Comparison of ENCODE assay signal across 8 cellular contexts in the genomic region with DNA sequence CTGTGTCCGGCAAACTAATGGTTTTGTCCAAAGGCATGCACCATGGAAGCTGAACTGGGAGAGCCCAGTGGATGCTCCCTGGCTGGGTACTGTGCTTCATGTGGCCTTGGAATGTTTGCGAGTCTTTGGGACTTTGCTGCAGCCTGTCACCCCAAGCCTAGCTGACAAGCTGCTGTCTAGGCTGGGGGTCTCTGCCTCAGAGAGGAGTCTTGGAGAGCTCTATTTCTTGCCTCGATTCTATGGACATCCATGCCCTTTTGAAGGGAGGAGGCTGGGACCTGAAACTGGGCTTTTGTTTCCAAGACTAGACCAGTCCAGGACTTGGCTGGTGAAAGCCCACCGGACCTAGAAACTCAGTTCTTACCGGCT. TPM values are rescaled to one million over a fixed set of nuclear protein-coding genes. Genes with fewer than 3 reads are reported as not detected.
DNase-seq lines count a peak whose midpoint lies in the region; ATAC-seq, FAIRE-seq and TF ChIP-seq lines count a peak whose summit lies in the region.

No MANE protein-coding gene starts in this region.

- dilution Hi-C loops in endothelial cell of umbilical vein (cut with MboI; ENCODE audit: extremely low pct_ligation_motif_present, low sequenced_read_pairs) = no loop called here

- H3K27me3 ChIP-seq in PC-3 (ENCODE audit: low read length) (no peaks in the 10 kb centered on the region), endothelial cell of umbilical vein (ENCODE audit: control insufficient read depth in 2 of 2, insufficient read depth in 2 of 2, low read length in 2 of 2) (peaks cover 0 to 2% of the 10 kb centered on the region in 2 experiments)

- H4K20me1 ChIP-seq in PC-3 (ENCODE audit: low read length) = peaks cover 42% of the 10 kb centered on the region
- no peaks in the 10 kb centered on the region for H4K20me1 ChIP-seq in endothelial cell of umbilical vein (replicated peaks; ENCODE audit: control insufficient read depth, extremely low read depth, insufficient read depth, low read length)

- H3K4me2 ChIP-seq in PC-3 (ENCODE audit: low read length) (peak overlapping the region; percentile 99), endothelial cell of umbilical vein (ENCODE audit: insufficient read depth, low read length) (peak overlapping the region; percentile 63)

- H3K27ac ChIP-seq in PC-3 (ENCODE audit: low read length) = no peak overlapping the region
- no peak overlapping the region for H3K27ac ChIP-seq in endothelial cell of umbilical vein (ENCODE audit: insufficient read depth, low read depth, low read length)

- intact Hi-C loops in PC-3 (cut with micrococcal nuclease) = loop anchor here (1.0 to 10.0 kb wide), 6 partner anchors 71 to 550 kb away; partner anchors contain the start of genes MOB4 and SF3B1
- intact Hi-C loops in endothelial cell of umbilical vein (cut with micrococcal nuclease) = loop anchor here (1.0 to 5.0 kb wide), 4 partner anchors 32 to 589 kb away; partner anchors contain the start of gene RFTN2

- H3K4me3 ChIP-seq in PC-3 (ENCODE audit: low read length) = peak overlapping the region; percentile 91
- H3K4me3 ChIP-seq in endothelial cell of umbilical vein (replicated peaks in 1 of 3; ENCODE audit: insufficient read depth in 1 of 3, low read depth in 1 of 3, low read length in 3 of 3) = peak overlapping the region in 2 of 3 experiments; percentile 35 to 47

- H2AFZ ChIP-seq in PC-3 (ENCODE audit: low read length) = no peak overlapping the region
- H2AFZ ChIP-seq in endothelial cell of umbilical vein (ENCODE audit: low read depth, low read length) = no peak overlapping the region

- no TSS peak for BruUV-seq in PC-3 (replicated peaks; lab: Mats Ljungman, UMichigan)
- BruUV-seq in endothelial cell of umbilical vein (replicated peaks; lab: Mats Ljungman, UMichigan) = no TSS peak

- FAIRE-seq in endothelial cell of umbilical vein (lab: Jason Lieb, UNC) = no peak

- H3K9me2 ChIP-seq in PC-3 (replicated peaks; ENCODE audit: low read length) = no peaks in the 10 kb centered on the region

- H3K9ac ChIP-seq in PC-3 (ENCODE audit: low read length) (peak overlapping the region; percentile 89), endothelial cell of umbilical vein (replicated peaks; ENCODE audit: extremely low read depth, insufficient read depth, low read length) (no peak overlapping the region)

- H3K79me2 ChIP-seq in PC-3 (ENCODE audit: low read length) = peaks cover 63% of the 10 kb centered on the region
- H3K79me2 ChIP-seq in endothelial cell of umbilical vein (ENCODE audit: control insufficient read depth, insufficient read depth, low read length) = peaks cover 44% of the 10 kb centered on the region

- H3K4me1 Mint-ChIP-seq in osteocyte (ENCODE audit: unreplicated experiment) = peaks cover 29% of the 10 kb centered on the region

- H3K9me3 Mint-ChIP-seq in osteocyte (ENCODE audit: unreplicated experiment) = no peaks in the 10 kb centered on the region

- DNase-seq in ELF-1 (ENCODE audit: low read depth, low spot score) (peak; percentile 36), PC-3 (no peak), endothelial cell of umbilical vein (ENCODE audit: low read depth, low spot score) (no peak), osteocyte (ENCODE audit: extremely low spot score, unreplicated experiment) (no peak), GM20000 (ENCODE audit: low spot score) (no peak), hippocampal formation (lab: John Stamatoyannopoulos, UW) (no peak), HuH-7.5 (ENCODE audit: low spot score) (no peak)

- CTCF ChIA-PET in PC-3 (lab: Charles Lee) (interaction anchor here (0.5 kb wide), 1 partner anchor 934 kb away, joined by 3 read pairs; no protein-coding TSS in a partner anchor), endothelial cell of umbilical vein (lab: Charles Lee) (interaction anchor here (0.6 to 2.7 kb wide), 9 partner anchors 9 to 590 kb away, joined by 3 to 18 read pairs (median 3); partner anchors contain the start of genes MOB4 and RFTN2)

- H3K36me3 ChIP-seq in PC-3 (ENCODE audit: low read depth, low read length) (peaks cover 12% of the 10 kb centered on the region), endothelial cell of umbilical vein (ENCODE audit: control insufficient read depth in 2 of 2, extremely low read depth in 1 of 2, insufficient read depth in 2 of 2, low read length in 2 of 2) (no peaks in the 10 kb centered on the region)

- ATAC-seq in PC-3 = peak; percentile 2; the same call in 1 of the 2 replicates
- no peak for ATAC-seq in GM18511 (IDR thresholded peaks at IDR 0.05; ENCODE audit: unreplicated experiment)

- peaks cover 3% of the 10 kb centered on the region for H3K36me3 Mint-ChIP-seq in osteocyte (ENCODE audit: unreplicated experiment)

- H3K9me1 ChIP-seq in endothelial cell of umbilical vein (replicated peaks; ENCODE audit: control insufficient read depth, extremely low read depth, insufficient read depth, low read length) = no peaks in the 10 kb centered on the region

- peak overlapping the region; percentile 84 for H3K4me3 Mint-ChIP-seq in osteocyte (ENCODE audit: unreplicated experiment)

- no peaks in the 10 kb centered on the region for H3F3A ChIP-seq in PC-3 (ENCODE audit: low read length, unreplicated experiment)

- H3K9me3 ChIP-seq in PC-3 (ENCODE audit: low read length) = no peaks in the 10 kb centered on the region
- no peaks in the 10 kb centered on the region for H3K9me3 ChIP-seq in endothelial cell of umbilical vein (replicated peaks; ENCODE audit: control insufficient read depth, insufficient read depth, low read length)

- TF ChIP-seq CTCF in PC-3 (conservative IDR thresholded peaks at IDR 0.05; ENCODE audit: low read depth, low read length) (no peak), endothelial cell of umbilical vein (IDR thresholded peaks at IDR 0.05; ENCODE audit: extremely low read depth in 1 of 2, insufficient read depth in 1 of 2, low read depth in 1 of 2, low read length in 2 of 2) (no peak), osteocyte (IDR thresholded peaks at IDR 0.05) (no peak), GM20000 (IDR thresholded peaks at IDR 0.05; ENCODE audit: extremely low read depth, missing control alignments) (no peak)

- H3K27me3 Mint-ChIP-seq in osteocyte (ENCODE audit: unreplicated experiment) = no peaks in the 10 kb centered on the region

- POLR2A ChIA-PET in PC-3 (lab: Charles Lee; ENCODE audit: unreplicated experiment) = no interaction called here
- POLR2A ChIA-PET in endothelial cell of umbilical vein (lab: Charles Lee) = no interaction called here

- H3K4me1 ChIP-seq in PC-3 (ENCODE audit: insufficient read depth, low read length) (peaks cover 14% of the 10 kb centered on the region), endothelial cell of umbilical vein (ENCODE audit: control insufficient read depth, extremely low read depth, insufficient read depth, low read length) (peaks cover 22% of the 10 kb centered on the region)

- TF ChIP-seq POLR2A in endothelial cell of umbilical vein (IDR thresholded peaks at IDR 0.05; ENCODE audit: low read depth, low read length) = no peak

- H3K27ac Mint-ChIP-seq in osteocyte (ENCODE audit: unreplicated experiment) = no peak overlapping the region

TF ChIP-seq in endothelial cell of umbilical vein, 7 proteins besides CTCF, POLR2A, EP300 and RAD21:
- TF ChIP-seq JUN (IDR thresholded peaks at IDR 0.05; ENCODE audit: borderline replicate concordance, insufficient read depth, insufficient read length, low read depth) (no peak), MYC (IDR thresholded peaks at IDR 0.05; ENCODE audit: low read depth, low read length) (no peak), FOS (IDR thresholded peaks at IDR 0.05; ENCODE audit: borderline replicate concordance, insufficient read depth, low read length) (no peak), POLR2AphosphoS5 (IDR thresholded peaks at IDR 0.05; ENCODE audit: insufficient read depth, low read depth, low read length) (no peak), GATA2 (IDR thresholded peaks at IDR 0.05; ENCODE audit: insufficient read depth, insufficient read length, low read depth, low read length) (no peak), EZH2 (IDR thresholded peaks at IDR 0.05; ENCODE audit: borderline replicate concordance, low read depth, low read length, severe bottlenecking) (no peak)
- TF ChIP-seq, protein P1, sequence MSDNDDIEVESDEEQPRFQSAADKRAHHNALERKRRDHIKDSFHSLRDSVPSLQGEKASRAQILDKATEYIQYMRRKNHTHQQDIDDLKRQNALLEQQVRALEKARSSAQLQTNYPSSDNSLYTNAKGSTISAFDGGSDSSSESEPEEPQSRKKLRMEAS (IDR thresholded peaks at IDR 0.05; ENCODE audit: insufficient read depth, insufficient read length) = no peak

RNA-seq across cellular contexts. Expression of gene MARS2, which starts 1.7 kb away (rescaled TPM):
- total RNA-seq in PC-3 (2014; rRNA removed) (7.8 and 8.3 TPM in 2 replicates), endothelial cell of umbilical vein (5.1 and 5.3 TPM in 2 replicates), osteocyte (3.8 and 4.2 TPM in 2 replicates)
- 2.3 and 2.4 TPM in 2 replicates for polyA plus RNA-seq in endothelial cell of umbilical vein
- 1.8 and 1.9 TPM in 2 replicates for polyA plus RNA-seq in endothelial cell of umbilical vein (2011; cell fraction: cytosol; rRNA removed)
- polyA plus RNA-seq in endothelial cell of umbilical vein (2011; cell fraction: nucleus; rRNA removed) = 2.0 and 2.1 TPM in 2 replicates
- polyA plus RNA-seq in endothelial cell of umbilical vein (2012) = 3.9 and 4.7 TPM in 2 replicates
- polyA minus RNA-seq in endothelial cell of umbilical vein = 5.5 and 8.1 TPM in 2 replicates
- 8.4 TPM for polyA minus RNA-seq in endothelial cell of umbilical vein (2011; cell fraction: cytosol; rRNA and poly(A)+ RNA removed)
- 3.8 and 4.6 TPM in 2 replicates for polyA minus RNA-seq in endothelial cell of umbilical vein (2011; cell fraction: nucleus; rRNA and poly(A)+ RNA removed)

RNA-seq across cellular contexts. Expression of gene RFTN2, which starts 31.4 kb away (rescaled TPM):
- total RNA-seq in PC-3 (2014; rRNA removed) (0.07 TPM in 1 of 2 replicates, not detected in the other), endothelial cell of umbilical vein (8.0 and 9.9 TPM in 2 replicates), osteocyte (29.4 and 30.6 TPM in 2 replicates)
- polyA plus RNA-seq in endothelial cell of umbilical vein = 5.0 and 6.1 TPM in 2 replicates
- polyA plus RNA-seq in endothelial cell of umbilical vein (2011; cell fraction: cytosol; rRNA removed) = 6.6 and 7.2 TPM in 2 replicates
- polyA plus RNA-seq in endothelial cell of umbilical vein (2011; cell fraction: nucleus; rRNA removed) = 6.0 and 8.4 TPM in 2 replicates
- 1.3 TPM in 2 replicates for polyA plus RNA-seq in endothelial cell of umbilical vein (2012)
- polyA minus RNA-seq in endothelial cell of umbilical vein = 12.5 and 13.3 TPM in 2 replicates
- polyA minus RNA-seq in endothelial cell of umbilical vein (2011; cell fraction: cytosol; rRNA and poly(A)+ RNA removed) = not detected
- polyA minus RNA-seq in endothelial cell of umbilical vein (2011; cell fraction: nucleus; rRNA and poly(A)+ RNA removed) = 8.1 and 10.1 TPM in 2 replicates
